9 cellular contexts compared by ENCODE assay signal in genomic region chr3:11655188-11655928, GRCh38. TPM values are rescaled to one million over a fixed set of nuclear protein-coding genes. Genes with fewer than 3 reads are reported as not detected.
DNase-seq lines count a peak whose midpoint lies in the region; ATAC-seq, FAIRE-seq and TF ChIP-seq lines count a peak whose summit lies in the region.
"Had no signal": no experiment of that assay in that cellular context is flagged by ENCODE, and none has a peak within 500 bp of the region (broad histone marks: within the 10 kb centered on the region; RNA-seq: fewer than 3 reads in every experiment).

No MANE protein-coding gene starts in this region.

- H4K20me1 ChIP-seq in K562 (replicated peaks; ENCODE audit: control insufficient read depth, insufficient read depth, low read length) = no peaks in the 10 kb centered on the region

- no peak overlapping the region for H3K4me3 Mint-ChIP-seq in neural crest cell

- no peaks in the 10 kb centered on the region for H3K36me3 ChIP-seq in K562 (ENCODE audit: control insufficient read depth, insufficient read depth, low read length)

- no peaks in the 10 kb centered on the region for H3K9me3 Mint-ChIP-seq in neural crest cell

- H3K4me1 ChIP-seq in K562 (replicated peaks in 1 of 2; ENCODE audit: control insufficient read depth in 2 of 2, insufficient read depth in 2 of 2, low read length in 2 of 2) = no peaks in the 10 kb centered on the region

- TF ChIP-seq RAD21 in K562 (CRISPR knock-in tag; conservative IDR thresholded peaks at IDR 0.05 in 1 of 2, IDR thresholded peaks at IDR 0.05 in 1 of 2) = peak in 1 of 2 experiments; percentile 56; a peak in 2 of 4 replicates

- TF ChIP-seq POLR2A in K562 (conservative IDR thresholded peaks at IDR 0.05) = no peak

- no peak overlapping the region for H3K4me2 ChIP-seq in K562 (ENCODE audit: insufficient read depth, low read length)

- no peak overlapping the region for H3K9ac ChIP-seq in K562 (ENCODE audit: insufficient read depth in 1 of 2, low read depth in 2 of 2, low read length in 2 of 2)

- TF ChIP-seq EP300 in K562 (IDR thresholded peaks at IDR 0.05; ENCODE audit: low read length) = no peak

- TF ChIP-seq CTCF in K562 (IDR thresholded peaks at IDR 0.05 in 2 of 3, conservative IDR thresholded peaks at IDR 0.05 in 1 of 3; ENCODE audit: insufficient read depth in 2 of 3, low read depth in 1 of 3, low read length in 3 of 3) = peak; percentile 42 to 50 (median 44)
- TF ChIP-seq CTCF in neural crest cell (conservative IDR thresholded peaks at IDR 0.05) = peak; percentile 49

- ATAC-seq in K562 = peak; percentile 23; the same call in 2 of the 3 replicates
- ATAC-seq in HG03135 (IDR thresholded peaks at IDR 0.05; ENCODE audit: unreplicated experiment) = no peak

- no TSS peak for BruUV-seq in K562 (replicated peaks; lab: Mats Ljungman, UMichigan)

- H3K27ac Mint-ChIP-seq in neural crest cell (ENCODE audit: unreplicated experiment) = peak overlapping the region; percentile 1

- intact Hi-C loops in K562 (cut with micrococcal nuclease) = loop anchor here (1.0 to 5.0 kb wide), 2 partner anchors 147 to 521 kb away; no protein-coding TSS in a partner anchor

- H3K27me3 ChIP-seq in K562 (ENCODE audit: control insufficient read depth in 2 of 2, insufficient read depth in 2 of 2, low read length in 2 of 2) = peaks cover 36 to 38% of the 10 kb centered on the region in 2 experiments

- H3K9me1 ChIP-seq in K562 (ENCODE audit: control insufficient read depth, insufficient read depth, low read length) = no peaks in the 10 kb centered on the region

- no peaks in the 10 kb centered on the region for H3K4me1 Mint-ChIP-seq in neural crest cell

- H3K79me2 ChIP-seq in K562 (ENCODE audit: control insufficient read depth, insufficient read depth, low read length) = no peaks in the 10 kb centered on the region

- DNase-seq in NCI-H345 (lab: John Stamatoyannopoulos, UW) (peak; percentile 3), NCI-H345 treated with DMSO at 0.1 percent for 48 hours (lab: John Stamatoyannopoulos, UW; ENCODE audit: unreplicated experiment) (no peak), Kasumi-1 (lab: John Stamatoyannopoulos, UW) (peak; percentile 21 to 32), K562 (ENCODE audit: extremely low read depth in 1 of 4, low spot score in 3 of 4) (no peak), neural crest cell (ENCODE audit: low read depth, low spot score) (no peak), NCI-H187 (lab: John Stamatoyannopoulos, UW) (no peak), foreskin melanocyte (no peak)
- DNase-seq: NK-92 treated with Interleukin-12 subunit alpha and Interleukin-12 subunit beta, amount 100 ng/mL, for 24 hours had no signal

- no peak overlapping the region for H3K4me3 ChIP-seq in K562

- POLR2A ChIA-PET in K562 (lab: Yijun Ruan, JAX) = interaction anchor here (0.6 kb wide), 1 partner anchor 193 kb away, joined by 3 read pairs; no protein-coding TSS in a partner anchor

- under 1% methylated on average over 13 of the region's 13 CpGs for WGBS in K562 (ENCODE audit: insufficient coverage, low coverage, missing lambda C conversion rate)

- H3K36me3 Mint-ChIP-seq in neural crest cell (ENCODE audit: low read depth) = no peaks in the 10 kb centered on the region

- no peaks in the 10 kb centered on the region for H3K9me3 ChIP-seq in K562 (replicated peaks; ENCODE audit: control insufficient read depth, insufficient read depth, low read depth, low read length)

- H3K27me3 Mint-ChIP-seq in neural crest cell (ENCODE audit: low read depth) = no peaks in the 10 kb centered on the region

- FAIRE-seq in K562 (lab: Jason Lieb, UNC) = no peak

- in situ Hi-C loops in K562 (cut with MboI) = loop anchor here (5.0 to 25.0 kb wide), 4 partner anchors 273 to 893 kb away; no protein-coding TSS in a partner anchor

- CTCF ChIA-PET in K562 (lab: Yijun Ruan, JAX; ENCODE audit: low intra/inter-chr PET ratio) = interaction anchor here (0.6 to 1.0 kb wide), 2 partner anchors 277 to 550 kb away, joined by 3 to 4 read pairs; no protein-coding TSS in a partner anchor

- no peak overlapping the region for H3K27ac ChIP-seq in K562 (ENCODE audit: extremely low read depth, low read depth, low read length)

- H2AFZ ChIP-seq in K562 (ENCODE audit: low read depth, low read length) = no peak overlapping the region

TF ChIP-seq in K562, 482 proteins besides CTCF, POLR2A, EP300 and RAD21:
- TF ChIP-seq SMC3 (conservative IDR thresholded peaks at IDR 0.05; ENCODE audit: insufficient read depth, low read depth, low read length) (peak; percentile 7; the same call in 1 of the 2 replicates), STAT5B (CRISPR knock-in tag; IDR thresholded peaks at IDR 0.05) (no peak)
TF ChIP-seq in K562: peak in this region for 1.

RNA-seq across cellular contexts. Expression of gene VGLL4, which starts 11.6 kb away (rescaled TPM):
- 17.9 and 20.7 TPM in 2 replicates for total RNA-seq in K562 (2011; cell fraction: chromatin; rRNA removed; ENCODE audit: low replicate concordance)
- total RNA-seq in K562 (2011; cell fraction: nucleolus; rRNA removed) = 12.3 and 14.2 TPM in 2 replicates
- total RNA-seq in K562 (2011; cell fraction: nucleoplasm; rRNA removed) = 15.4 and 21.1 TPM in 2 replicates
- total RNA-seq in K562 (2014; rRNA removed) = 5.6 and 7.8 TPM in 2 replicates
- total RNA-seq in K562 (2014; rRNA removed; fragmentation: Illumina TruSeq; extraction: Trizol) = 6.2 and 6.5 TPM in 2 replicates
- 8.6 and 9.1 TPM in 2 replicates for total RNA-seq in K562 (2015; rRNA removed; fragmentation: Illumina TruSeq; extraction: Trizol)
- total RNA-seq in K562 (2021) = 10.9 and 11.5 TPM in 2 replicates
- 10.3 and 15.9 TPM in 2 replicates for polyA plus RNA-seq in K562 (2011; rRNA removed)
- 18.6 and 19.8 TPM in 2 replicates for polyA plus RNA-seq in K562 (2011; cell fraction: cytosol; rRNA removed)
- 20.0 and 20.9 TPM in 2 replicates for polyA plus RNA-seq in K562 (2011; cell fraction: nucleus; rRNA removed)
- 10.6 and 13.2 TPM in 2 replicates for polyA plus RNA-seq in K562 (2012)
- polyA plus RNA-seq in K562 (2014; fragmentation: Illumina TruSeq; extraction: Trizol) = 7.8 and 9.5 TPM in 2 replicates
- polyA plus RNA-seq in K562 (2014; fragmentation: Nextera tagmentation; extraction: Ambion mirVana) = 1 to 10 TPM in 1 of 2 experiments, under 1 TPM in 1; 0.27 to 1.0 TPM
- polyA plus RNA-seq in K562 (2014; rRNA removed) = 10.2 and 13.3 TPM in 2 replicates
- polyA minus RNA-seq in K562 (2011; rRNA and poly(A)+ RNA removed) = 9.5 and 10.5 TPM in 2 replicates
- polyA minus RNA-seq in K562 (2011; cell fraction: cytosol; rRNA and poly(A)+ RNA removed) = 5.0 and 10.6 TPM in 2 replicates
- 10.1 and 16.2 TPM in 2 replicates for polyA minus RNA-seq in K562 (2011; cell fraction: nucleus; rRNA and poly(A)+ RNA removed)
- total RNA-seq in neural crest cell = 82.8 and 90.2 TPM in 2 replicates

Comparison
In these comparisons a context has a peak if more than half of its experiments do, and no peak if none do; other contexts are left out.
1. DNase-seq: peak in NCI-H345 (single experiment) and Kasumi-1 (2 of 2); none in NCI-H345 treated with DMSO at 0.1 percent for 48 hours (single experiment), K562 (0 of 4), neural crest cell (single experiment), NCI-H187 (0 of 2) and foreskin melanocyte (single experiment).